Comparison of ENCODE assay signal across 8 cellular contexts in genomic region chr12:50283230-50283923, GRCh38. TPM values are rescaled to one million over a fixed set of nuclear protein-coding genes. Genes with fewer than 3 reads are reported as not detected.
DNase-seq lines count a peak whose midpoint lies in the region; ATAC-seq and TF ChIP-seq lines count a peak whose summit lies in the region.

Gene LIMA1, minus strand, starts transcription at chr12:50283520. Its CDS starts 34,769 bp downstream, at chr12:50248751.

- TF ChIP-seq CTCF in epithelial cell of esophagus (IDR thresholded peaks at IDR 0.05; ENCODE audit: insufficient read depth, low read depth, low read length, missing control alignments) = no peak

- in situ Hi-C loops in Caki2 (cut with HindIII; ENCODE audit: low pct_unique_long_range_greater_than_20kb, low sequenced_read_pairs) = loop anchor here (10.0 kb wide), 1 partner anchor 169 kb away; the partner anchor contains the start of gene COX14

- no peaks in the 10 kb centered on the region for H3K9me3 ChIP-seq in mononuclear cell (ENCODE audit: low read depth, low read length)

- no peaks in the 10 kb centered on the region for H3K27me3 ChIP-seq in mononuclear cell (ENCODE audit: insufficient read depth, low read length)

- H3K4me3 ChIP-seq in epithelial cell of esophagus (ENCODE audit: low read length) (peak within 1 kb of the TSS; percentile 73), mononuclear cell (ENCODE audit: low read length) (peak within 1 kb of the TSS; percentile 62)

- ATAC-seq in GM21515 (IDR thresholded peaks at IDR 0.05; ENCODE audit: unreplicated experiment) = peak; percentile 93

- DNase-seq in Caki2 (ENCODE audit: low read depth) (peak; percentile 84), HuH-7.5 (ENCODE audit: low spot score) (peak; percentile 90), OCI-M1 (lab: John Stamatoyannopoulos, UW) (peak; percentile 93), activated T-cell treated with anti-CD3 and anti-CD28 coated beads for 24 hours (ENCODE audit: low read depth) (peak; percentile 88), epithelial cell of esophagus (ENCODE audit: low read depth) (peak; percentile 93)
- peak; percentile 71 to 83 for DNase-seq in stimulated activated CD8-positive, alpha-beta memory T cell treated with anti-CD3 and anti-CD28 coated beads, Interleukin-4, amount 100 ng/mL, for 1 hour (ENCODE audit: low read depth in 2 of 2, low spot score in 1 of 2)

- peaks cover 19% of the 10 kb centered on the region for H3K4me1 ChIP-seq in mononuclear cell (ENCODE audit: insufficient read depth, low read length)

RNA-seq across cellular contexts. Expression of gene LIMA1, which starts in this region (rescaled TPM):
- total RNA-seq in Caki2 (2014; rRNA removed; shearing (Covaris generic); ENCODE audit: low replicate concordance) = 22.0 and 25.7 TPM in 2 replicates
- total RNA-seq in mononuclear cell = 4.4 TPM

Comparison
In these comparisons a context has a peak if more than half of its experiments do, and no peak if none do; other contexts are left out.
1. Peak in every context shown above with its lines: DNase-seq, ATAC-seq and H3K4me3 ChIP-seq.